Comparison of ENCODE assay signal across 14 cellular contexts in the genomic region with DNA sequence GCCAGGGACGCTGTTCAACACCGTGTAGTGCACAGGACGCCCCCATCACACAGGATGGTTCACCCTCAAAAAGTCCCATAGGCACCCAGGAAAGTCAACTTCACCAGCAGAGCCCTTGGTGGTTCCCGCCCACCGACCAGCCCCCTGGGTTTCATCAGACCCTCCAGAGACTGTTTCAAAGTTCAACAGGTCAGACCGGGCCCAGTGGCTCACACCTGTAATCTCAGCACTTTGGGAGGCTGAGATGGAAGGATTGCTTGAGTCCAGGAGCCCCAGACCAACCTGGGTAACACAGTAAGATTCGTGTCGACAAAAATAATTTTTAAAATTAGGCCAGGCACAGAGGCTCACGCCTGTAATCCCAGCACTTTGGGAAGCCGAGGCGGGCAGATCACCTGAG.
DNase-seq lines count a peak whose midpoint lies in the region; ATAC-seq, FAIRE-seq and TF ChIP-seq lines count a peak whose summit lies in the region.
"Had no signal": no experiment of that assay in that cellular context is flagged by ENCODE, and none has a peak within 500 bp of the region (broad histone marks: within the 10 kb centered on the region; RNA-seq: fewer than 3 reads in every experiment).

No MANE protein-coding gene starts in this region.

- peak overlapping the region; percentile 17 for H3K4me3 Mint-ChIP-seq in stimulated activated naive CD8-positive, alpha-beta T cell treated with anti-CD3 and anti-CD28 coated beads, Interleukin-15, Interleukin-2, amounts not matched to agents 100 ng/mL and 50 ng/mL, for 24 hours
- H3K4me3 Mint-ChIP-seq: effector memory CD8-positive, alpha-beta T cell; stimulated activated naive CD8-positive, alpha-beta T cell treated with anti-CD3 and anti-CD28 coated beads, Interleukin-15, amount 100 ng/mL, for 72 hours had no signal

- H3K27me3 Mint-ChIP-seq in stimulated activated naive CD8-positive, alpha-beta T cell treated with anti-CD3 and anti-CD28 coated beads, Interleukin-15, Interleukin-2, amounts not matched to agents 100 ng/mL and 50 ng/mL, for 24 hours, result no peaks in the 10 kb centered on the region
- H3K27me3 Mint-ChIP-seq: effector memory CD8-positive, alpha-beta T cell; stimulated activated naive CD8-positive, alpha-beta T cell treated with anti-CD3 and anti-CD28 coated beads, Interleukin-15, amount 100 ng/mL, for 72 hours had no signal

- no peaks in the 10 kb centered on the region for H4K20me1 ChIP-seq in endothelial cell of umbilical vein (replicated peaks; ENCODE audit: control insufficient read depth, extremely low read depth, insufficient read depth, low read length)

- intact Hi-C loops in endothelial cell of umbilical vein (cut with micrococcal nuclease) (no loop called here), aorta (cut with DNase I) (loop anchor here in 1 of 2 donors (5.0 kb wide), 1 partner anchor 39 kb away; no protein-coding TSS in a partner anchor)

- ATAC-seq in stimulated activated naive CD8-positive, alpha-beta T cell treated with anti-CD3 and anti-CD28 coated beads, Interleukin-15, Interleukin-2, amounts not matched to agents 100 U/mL and 50 U/mL, for 24 hours, result no peak
- no peak for ATAC-seq in aorta (ENCODE audit: low FRiP score)
- ATAC-seq in GM19467 (IDR thresholded peaks at IDR 0.05; ENCODE audit: unreplicated experiment), result no peak
- ATAC-seq: effector memory CD8-positive, alpha-beta T cell; stimulated activated naive CD8-positive, alpha-beta T cell treated with anti-CD3 and anti-CD28 coated beads, Interleukin-15, amount 100 ng/mL, for 72 hours had no signal

- WGBS in aorta, 2 donors, result 72 to 73% methylated on average over 11 of the region's 11 CpGs

- H2AFZ ChIP-seq in endothelial cell of umbilical vein (ENCODE audit: low read depth, low read length), result no peak overlapping the region

- H3K9me3 ChIP-seq in endothelial cell of umbilical vein (replicated peaks; ENCODE audit: control insufficient read depth, insufficient read depth, low read length) (no peaks in the 10 kb centered on the region), neutrophil (no peaks in the 10 kb centered on the region), aorta (ENCODE audit: control insufficient read depth, low read length) (no peaks in the 10 kb centered on the region)

- H3K4me1 Mint-ChIP-seq in stimulated activated naive CD8-positive, alpha-beta T cell treated with anti-CD3 and anti-CD28 coated beads, Interleukin-15, Interleukin-2, amounts not matched to agents 100 ng/mL and 50 ng/mL, for 24 hours (ENCODE audit: low read depth), result peaks cover 31% of the 10 kb centered on the region

- CTCF ChIA-PET in endothelial cell of umbilical vein (lab: Charles Lee), result interaction anchor here (0.6 kb wide), 2 partner anchors 15 to 32 kb away, joined by 3 read pairs; no protein-coding TSS in a partner anchor

- no peak for TF ChIP-seq POLR2A in endothelial cell of umbilical vein (IDR thresholded peaks at IDR 0.05; ENCODE audit: low read depth, low read length)

- no peaks in the 10 kb centered on the region for H3K9me1 ChIP-seq in endothelial cell of umbilical vein (replicated peaks; ENCODE audit: control insufficient read depth, extremely low read depth, insufficient read depth, low read length)

- H3K27ac Mint-ChIP-seq in stimulated activated naive CD8-positive, alpha-beta T cell treated with anti-CD3 and anti-CD28 coated beads, Interleukin-15, Interleukin-2, amounts not matched to agents 100 ng/mL and 50 ng/mL, for 24 hours, result no peak overlapping the region

- POLR2A ChIA-PET in endothelial cell of umbilical vein (lab: Charles Lee), result no interaction called here

- H3K4me1 ChIP-seq in endothelial cell of umbilical vein (ENCODE audit: control insufficient read depth, extremely low read depth, insufficient read depth, low read length), result peaks cover 24% of the 10 kb centered on the region
- peaks cover 24 to 38% of the 10 kb centered on the region in 2 experiments for H3K4me1 ChIP-seq in neutrophil (ENCODE audit: control insufficient read depth in 1 of 2, insufficient read depth in 1 of 2, low read depth in 1 of 2, low read length in 1 of 2)
- peaks cover 0 to 3% of the 10 kb centered on the region in 2 donors for H3K4me1 ChIP-seq in aorta (ENCODE audit: control insufficient read depth in 1 of 2, insufficient read depth in 2 of 2, low read length in 2 of 2)

- no peak for DNase-seq in stimulated activated naive CD8-positive, alpha-beta T cell treated with anti-CD3 and anti-CD28 coated beads, Interleukin-15, Interleukin-2, amounts not matched to agents 100 U/mL and 50 U/mL, for 24 hours
- no peak for DNase-seq in endothelial cell of umbilical vein (ENCODE audit: low read depth, low spot score)
- no peak for DNase-seq in aorta
- no peak for DNase-seq in stimulated activated CD4-positive, alpha-beta T cell treated with anti-CD3 and anti-CD28 coated beads, Interleukin-2, amount 100 ng/mL, for 24 hours
- DNase-seq in NOMO-1 treated with DMSO at 0.1 percent for 48 hours (lab: John Stamatoyannopoulos, UW; ENCODE audit: unreplicated experiment), result no peak
- DNase-seq: effector memory CD8-positive, alpha-beta T cell; GF-D8; hippocampal formation; NCI-H2107; OCI-M1; stimulated activated naive CD8-positive, alpha-beta T cell treated with anti-CD3 and anti-CD28 coated beads, Interleukin-15, amount 100 ng/mL, for 72 hours had no signal

- BruUV-seq in endothelial cell of umbilical vein (replicated peaks; lab: Mats Ljungman, UMichigan), result no TSS peak

- no peaks in the 10 kb centered on the region for H3K9me3 Mint-ChIP-seq in stimulated activated naive CD8-positive, alpha-beta T cell treated with anti-CD3 and anti-CD28 coated beads, Interleukin-15, Interleukin-2, amounts not matched to agents 100 ng/mL and 50 ng/mL, for 24 hours
- H3K9me3 Mint-ChIP-seq: effector memory CD8-positive, alpha-beta T cell; stimulated activated naive CD8-positive, alpha-beta T cell treated with anti-CD3 and anti-CD28 coated beads, Interleukin-15, amount 100 ng/mL, for 72 hours had no signal

- peaks cover 31% of the 10 kb centered on the region for H3K79me2 ChIP-seq in endothelial cell of umbilical vein (ENCODE audit: control insufficient read depth, insufficient read depth, low read length)

- H3K4me2 ChIP-seq in endothelial cell of umbilical vein (ENCODE audit: insufficient read depth, low read length), result no peak overlapping the region

- no peaks in the 10 kb centered on the region for H3K27me3 ChIP-seq in endothelial cell of umbilical vein (ENCODE audit: control insufficient read depth in 2 of 2, insufficient read depth in 2 of 2, low read length in 2 of 2)
- H3K27me3 ChIP-seq in neutrophil, result no peaks in the 10 kb centered on the region
- H3K27me3 ChIP-seq in aorta (ENCODE audit: control insufficient read depth in 1 of 2, insufficient read depth in 2 of 2, low read length in 1 of 2), result no peaks in the 10 kb centered on the region

- TF ChIP-seq CTCF in endothelial cell of umbilical vein (IDR thresholded peaks at IDR 0.05; ENCODE audit: extremely low read depth in 1 of 2, insufficient read depth in 1 of 2, low read depth in 1 of 2, low read length in 2 of 2) (no peak), neutrophil (IDR thresholded peaks at IDR 0.05) (no peak)

- H3K4me3 ChIP-seq in endothelial cell of umbilical vein (replicated peaks in 1 of 3; ENCODE audit: insufficient read depth in 1 of 3, low read depth in 1 of 3, low read length in 3 of 3) (no peak overlapping the region), neutrophil (ENCODE audit: low read depth in 1 of 2, low read length in 1 of 2) (no peak overlapping the region), aorta (ENCODE audit: low read length in 2 of 2) (no peak overlapping the region)

- FAIRE-seq in endothelial cell of umbilical vein (lab: Jason Lieb, UNC), result no peak

- H3K36me3 Mint-ChIP-seq in stimulated activated naive CD8-positive, alpha-beta T cell treated with anti-CD3 and anti-CD28 coated beads, Interleukin-15, Interleukin-2, amounts not matched to agents 100 ng/mL and 50 ng/mL, for 24 hours (ENCODE audit: low read depth), result peaks cover 28% of the 10 kb centered on the region

- H3K9ac ChIP-seq in endothelial cell of umbilical vein (replicated peaks; ENCODE audit: extremely low read depth, insufficient read depth, low read length), result no peak overlapping the region

- dilution Hi-C loops in endothelial cell of umbilical vein (cut with MboI; ENCODE audit: extremely low pct_ligation_motif_present, low sequenced_read_pairs), result no loop called here

- H3K27ac ChIP-seq in endothelial cell of umbilical vein (ENCODE audit: insufficient read depth, low read depth, low read length), result peak overlapping the region; percentile 98
- H3K27ac ChIP-seq in neutrophil, result peak overlapping the region; percentile 67
- peak overlapping the region; percentile 87 to 94 for H3K27ac ChIP-seq in aorta (ENCODE audit: low read depth in 1 of 2, low read length in 2 of 2)

- H3K36me3 ChIP-seq in endothelial cell of umbilical vein (ENCODE audit: control insufficient read depth in 2 of 2, extremely low read depth in 1 of 2, insufficient read depth in 2 of 2, low read length in 2 of 2) (no peaks in the 10 kb centered on the region), neutrophil (peaks cover 5% of the 10 kb centered on the region), aorta (ENCODE audit: control insufficient read depth in 1 of 2, insufficient read depth in 2 of 2, low read length in 1 of 2) (no peaks in the 10 kb centered on the region)

TF ChIP-seq in endothelial cell of umbilical vein, 7 proteins besides CTCF, POLR2A, EP300 and RAD21:
- TF ChIP-seq, protein P1, sequence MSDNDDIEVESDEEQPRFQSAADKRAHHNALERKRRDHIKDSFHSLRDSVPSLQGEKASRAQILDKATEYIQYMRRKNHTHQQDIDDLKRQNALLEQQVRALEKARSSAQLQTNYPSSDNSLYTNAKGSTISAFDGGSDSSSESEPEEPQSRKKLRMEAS (IDR thresholded peaks at IDR 0.05; ENCODE audit: insufficient read depth, insufficient read length), result no peak
- TF ChIP-seq GATA2 (IDR thresholded peaks at IDR 0.05; ENCODE audit: insufficient read depth, insufficient read length, low read depth, low read length) (no peak), JUN (IDR thresholded peaks at IDR 0.05; ENCODE audit: borderline replicate concordance, insufficient read depth, insufficient read length, low read depth) (no peak), MYC (IDR thresholded peaks at IDR 0.05; ENCODE audit: low read depth, low read length) (no peak), POLR2AphosphoS5 (IDR thresholded peaks at IDR 0.05; ENCODE audit: insufficient read depth, low read depth, low read length) (no peak), FOS (IDR thresholded peaks at IDR 0.05; ENCODE audit: borderline replicate concordance, insufficient read depth, low read length) (no peak), EZH2 (IDR thresholded peaks at IDR 0.05; ENCODE audit: borderline replicate concordance, low read depth, low read length, severe bottlenecking) (no peak)
